In genomic region chr17:79808763-79809529, GRCh38 we compare ENCODE assay signal across 8 cellular contexts. TPM values are rescaled to one million over a fixed set of nuclear protein-coding genes. Genes with fewer than 3 reads are reported as not detected.
DNase-seq lines count a peak whose midpoint lies in the region; ATAC-seq, FAIRE-seq and TF ChIP-seq lines count a peak whose summit lies in the region.

No MANE protein-coding gene starts in this region.

- H3K27ac Mint-ChIP-seq in activated naive CD4-positive, alpha-beta T cell treated with anti-CD3 and anti-CD28 coated beads, Interleukin-2, amount 10 ng/mL, durations not matched to agents 7 days and 5 days, result peak overlapping the region; percentile 33

- WGBS in K562 (ENCODE audit: insufficient coverage, low coverage, missing lambda C conversion rate), result 51% methylated on average over 19 of the region's 20 CpGs
- WGBS in lung, 2 donors, result 16 to 18% methylated on average over 20 of the region's 20 CpGs

- no peak for TF ChIP-seq EP300 in K562 (IDR thresholded peaks at IDR 0.05; ENCODE audit: low read length)

- no peaks in the 10 kb centered on the region for H3K79me2 ChIP-seq in K562 (ENCODE audit: control insufficient read depth, insufficient read depth, low read length)

- no peaks in the 10 kb centered on the region for H4K20me1 ChIP-seq in K562 (replicated peaks; ENCODE audit: control insufficient read depth, insufficient read depth, low read length)

- no peaks in the 10 kb centered on the region for H3K9me3 Mint-ChIP-seq in activated naive CD4-positive, alpha-beta T cell treated with anti-CD3 and anti-CD28 coated beads, Interleukin-2, amount 10 ng/mL, durations not matched to agents 7 days and 5 days

- no peaks in the 10 kb centered on the region for H3K9me3 ChIP-seq in K562 (replicated peaks; ENCODE audit: control insufficient read depth, insufficient read depth, low read depth, low read length)
- H3K9me3 ChIP-seq in lung (ENCODE audit: control insufficient read depth in 2 of 2, insufficient read depth in 1 of 2, low read length in 1 of 2), result peaks cover 0 to 3% of the 10 kb centered on the region in 2 donors

- TF ChIP-seq RAD21 in K562 (CRISPR knock-in tag; conservative IDR thresholded peaks at IDR 0.05 in 1 of 2, IDR thresholded peaks at IDR 0.05 in 1 of 2), result peak; percentile 52 to 87; a peak in 3 of 4 replicates

- H3K4me1 Mint-ChIP-seq in activated naive CD4-positive, alpha-beta T cell treated with anti-CD3 and anti-CD28 coated beads, Interleukin-2, amount 10 ng/mL, durations not matched to agents 7 days and 5 days, result peaks cover 44% of the 10 kb centered on the region

- BruUV-seq in K562 (replicated peaks; lab: Mats Ljungman, UMichigan), result no TSS peak

- TF ChIP-seq POLR2A in K562 (conservative IDR thresholded peaks at IDR 0.05), result no peak

- H3K9me1 ChIP-seq in K562 (ENCODE audit: control insufficient read depth, insufficient read depth, low read length), result no peaks in the 10 kb centered on the region

- H3K4me3 Mint-ChIP-seq in activated naive CD4-positive, alpha-beta T cell treated with anti-CD3 and anti-CD28 coated beads, Interleukin-2, amount 10 ng/mL, durations not matched to agents 7 days and 5 days, result no peak overlapping the region

- intact Hi-C loops in K562 (cut with micrococcal nuclease), result loop anchor here (5.0 to 10.0 kb wide), 2 partner anchors 108 to 166 kb away; no protein-coding TSS in a partner anchor

- H3K4me3 ChIP-seq in K562 (no peak overlapping the region), lung (no peak overlapping the region), coronary artery (no peak overlapping the region)

- H3K36me3 ChIP-seq in K562 (ENCODE audit: control insufficient read depth, insufficient read depth, low read length), result no peaks in the 10 kb centered on the region
- H3K36me3 ChIP-seq in lung (ENCODE audit: control insufficient read depth in 2 of 2, insufficient read depth in 2 of 2, low read length in 2 of 2), result no peaks in the 10 kb centered on the region

- peaks cover 95% of the 10 kb centered on the region for H3K27me3 Mint-ChIP-seq in activated naive CD4-positive, alpha-beta T cell treated with anti-CD3 and anti-CD28 coated beads, Interleukin-2, amount 10 ng/mL, durations not matched to agents 7 days and 5 days

- H3K36me3 Mint-ChIP-seq in activated naive CD4-positive, alpha-beta T cell treated with anti-CD3 and anti-CD28 coated beads, Interleukin-2, amount 10 ng/mL, durations not matched to agents 7 days and 5 days, result peaks cover 3% of the 10 kb centered on the region

- FAIRE-seq in K562 (lab: Jason Lieb, UNC), result peak; percentile 85

- H3K4me1 ChIP-seq in K562 (replicated peaks in 1 of 2; ENCODE audit: control insufficient read depth in 2 of 2, insufficient read depth in 2 of 2, low read length in 2 of 2) (peaks cover 41 to 69% of the 10 kb centered on the region in 2 experiments), lung (ENCODE audit: control insufficient read depth in 2 of 2, insufficient read depth in 2 of 2, low read length in 2 of 2) (peaks cover 0 to 19% of the 10 kb centered on the region in 2 donors)

- H2AFZ ChIP-seq in K562 (ENCODE audit: low read depth, low read length), result no peak overlapping the region

- H3K9ac ChIP-seq in K562 (ENCODE audit: insufficient read depth in 1 of 2, low read depth in 2 of 2, low read length in 2 of 2), result peak overlapping the region; percentile 13 to 87; a peak in 3 of 4 replicates

- POLR2A ChIA-PET in K562 (lab: Yijun Ruan, JAX), result interaction anchor here (0.6 to 18.8 kb wide), 9 partner anchors 9 to 315 kb away, joined by 3 to 386 read pairs (median 4); partner anchors contain the start of genes CBX4 and CBX8

- TF ChIP-seq CTCF in K562 (IDR thresholded peaks at IDR 0.05 in 2 of 3, conservative IDR thresholded peaks at IDR 0.05 in 1 of 3; ENCODE audit: insufficient read depth in 2 of 3, low read depth in 1 of 3, low read length in 3 of 3), result peak; percentile 55 to 68 (median 64); a peak in 5 of 6 replicates
- no peak for TF ChIP-seq CTCF in lung (IDR thresholded peaks at IDR 0.05; ENCODE audit: control extremely low read depth, extremely low read depth)
- TF ChIP-seq CTCF in coronary artery (IDR thresholded peaks at IDR 0.05), result no peak

- H3K4me2 ChIP-seq in K562 (ENCODE audit: insufficient read depth, low read length), result no peak overlapping the region; the same call in 1 of the 2 replicates

- H3K27ac ChIP-seq in K562 (ENCODE audit: extremely low read depth, low read depth, low read length), result no peak overlapping the region
- no peak overlapping the region for H3K27ac ChIP-seq in lung (ENCODE audit: low read depth in 1 of 2, low read length in 1 of 2)
- H3K27ac ChIP-seq in coronary artery, result no peak overlapping the region

- CTCF ChIA-PET in activated naive CD4-positive, alpha-beta T cell treated with anti-CD3 and anti-CD28 coated beads, Interleukin-2, amount 10 ng/mL, durations not matched to agents 7 days and 5 days (lab: Charles Lee), result interaction anchor here (0.9 to 6.8 kb wide), 16 partner anchors 9 to 195 kb away, joined by 3 to 39 read pairs (median 8); partner anchors contain the start of gene CBX4
- CTCF ChIA-PET in K562 (lab: Yijun Ruan, JAX; ENCODE audit: low intra/inter-chr PET ratio), result interaction anchor here (1.3 kb wide), 1 partner anchor 108 kb away, joined by 5 read pairs; no protein-coding TSS in a partner anchor

- ATAC-seq in K562 (peak; percentile 24), lung (ENCODE audit: insufficient read depth, low FRiP score) (no peak), HG03175 (IDR thresholded peaks at IDR 0.05; ENCODE audit: unreplicated experiment) (no peak)

- in situ Hi-C loops in K562 (cut with MboI), result no loop called here

- DNase-seq in activated naive CD4-positive, alpha-beta T cell treated with anti-CD3 and anti-CD28 coated beads, Interleukin-2, amount 10 ng/mL, durations not matched to agents 7 days and 5 days, result peak; percentile 57
- DNase-seq in activated naive CD4-positive, alpha-beta T cell (lab: John Stamatoyannopoulos, UW), result no peak
- peak; percentile 55 for DNase-seq in NCI-H2081 treated with DMSO at 0.1 percent for 48 hours (lab: John Stamatoyannopoulos, UW)
- DNase-seq in K562 (ENCODE audit: extremely low read depth in 1 of 4, low spot score in 3 of 4), result peak in 1 of 4 experiments; percentile 64
- DNase-seq in lung (ENCODE audit: low spot score), result peak; percentile 50
- no peak for DNase-seq in coronary artery (ENCODE audit: low spot score)
- DNase-seq in superior temporal gyrus (ENCODE audit: extremely low spot score), result no peak

- no peaks in the 10 kb centered on the region for H3K27me3 ChIP-seq in K562 (ENCODE audit: control insufficient read depth in 2 of 2, insufficient read depth in 2 of 2, low read length in 2 of 2)
- peaks cover 16% of the 10 kb centered on the region for H3K27me3 ChIP-seq in lung (ENCODE audit: control insufficient read depth, insufficient read depth)

RNA-seq across cellular contexts. Expression of gene CBX8, which starts 12.1 kb away (rescaled TPM):
- total RNA-seq in K562 (2011; cell fraction: chromatin; rRNA removed; ENCODE audit: low replicate concordance), result 2.1 and 2.7 TPM in 2 replicates
- total RNA-seq in K562 (2011; cell fraction: nucleolus; rRNA removed), result 2.3 and 2.9 TPM in 2 replicates
- total RNA-seq in K562 (2011; cell fraction: nucleoplasm; rRNA removed), result 2.0 and 2.7 TPM in 2 replicates
- total RNA-seq in K562 (2014; rRNA removed) (4.9 and 7.1 TPM in 2 replicates), K562 (2014; rRNA removed; fragmentation: Illumina TruSeq; extraction: Trizol) (1.8 and 1.9 TPM in 2 replicates), K562 (2015; rRNA removed; fragmentation: Illumina TruSeq; extraction: Trizol) (6.6 and 6.7 TPM in 2 replicates), K562 (2021) (11.9 and 12.0 TPM in 2 replicates), lung (1 to 10 TPM; 4.8 to 9.3 TPM)
- polyA plus RNA-seq in K562 (2011; rRNA removed) (0.52 and 0.72 TPM in 2 replicates), K562 (2014; fragmentation: Illumina TruSeq; extraction: Trizol) (2.6 and 3.4 TPM in 2 replicates), K562 (2014; fragmentation: Nextera tagmentation; extraction: Ambion mirVana) (under 1 TPM; 0.08 to 0.21 TPM), K562 (2014; rRNA removed) (4.7 and 6.7 TPM in 2 replicates), lung (1 to 10 TPM; 5.5 TPM)
- 0.80 and 1.1 TPM in 2 replicates for polyA plus RNA-seq in K562 (2011; cell fraction: cytosol; rRNA removed)
- 2.4 and 2.6 TPM in 2 replicates for polyA plus RNA-seq in K562 (2011; cell fraction: nucleus; rRNA removed)
- 5.7 and 8.8 TPM in 2 replicates for polyA plus RNA-seq in K562 (2012)
- polyA minus RNA-seq in K562 (2011; rRNA and poly(A)+ RNA removed), result 0.45 and 0.56 TPM in 2 replicates
- polyA minus RNA-seq in K562 (2011; cell fraction: cytosol; rRNA and poly(A)+ RNA removed), result 0.86 and 2.7 TPM in 2 replicates
- polyA minus RNA-seq in K562 (2011; cell fraction: nucleus; rRNA and poly(A)+ RNA removed), result 0.67 and 2.1 TPM in 2 replicates

RNA-seq across cellular contexts. Expression of gene CBX4, which starts 30.3 kb away (rescaled TPM):
- 13.6 and 28.0 TPM in 2 replicates for total RNA-seq in K562 (2011; cell fraction: chromatin; rRNA removed; ENCODE audit: low replicate concordance)
- total RNA-seq in K562 (2011; cell fraction: nucleolus; rRNA removed), result 26.3 and 29.6 TPM in 2 replicates
- 11.0 and 15.7 TPM in 2 replicates for total RNA-seq in K562 (2011; cell fraction: nucleoplasm; rRNA removed)
- total RNA-seq in K562 (2014; rRNA removed) (42.3 and 42.4 TPM in 2 replicates), K562 (2014; rRNA removed; fragmentation: Illumina TruSeq; extraction: Trizol) (4.4 and 4.7 TPM in 2 replicates), K562 (2015; rRNA removed; fragmentation: Illumina TruSeq; extraction: Trizol) (13.5 and 14.7 TPM in 2 replicates), K562 (2021) (48.5 and 50.5 TPM in 2 replicates), lung (10 to 100 TPM; 18.2 to 32.0 TPM)
- polyA plus RNA-seq in K562 (2011; rRNA removed) (7.8 and 13.5 TPM in 2 replicates), K562 (2014; fragmentation: Illumina TruSeq; extraction: Trizol) (10.0 and 16.4 TPM in 2 replicates), K562 (2014; fragmentation: Nextera tagmentation; extraction: Ambion mirVana) (1 to 10 TPM in 1 of 2 experiments, under 1 TPM in 1; 0.98 to 1.1 TPM), K562 (2014; rRNA removed) (34.8 and 40.7 TPM in 2 replicates), lung (10 to 100 TPM; 12.8 to 16.7 TPM)
- polyA plus RNA-seq in K562 (2011; cell fraction: cytosol; rRNA removed), result 12.6 and 29.1 TPM in 2 replicates
- polyA plus RNA-seq in K562 (2011; cell fraction: nucleus; rRNA removed), result 23.9 and 38.8 TPM in 2 replicates
- 22.9 and 60.2 TPM in 2 replicates for polyA plus RNA-seq in K562 (2012)
- polyA minus RNA-seq in K562 (2011; rRNA and poly(A)+ RNA removed), result 7.2 and 7.6 TPM in 2 replicates
- 18.7 and 24.1 TPM in 2 replicates for polyA minus RNA-seq in K562 (2011; cell fraction: cytosol; rRNA and poly(A)+ RNA removed)
- polyA minus RNA-seq in K562 (2011; cell fraction: nucleus; rRNA and poly(A)+ RNA removed), result 12.4 and 16.4 TPM in 2 replicates

RNA-seq across cellular contexts. Expression of gene CBX2, which starts 31.0 kb away (rescaled TPM):
- 20.1 and 55.7 TPM in 2 replicates for total RNA-seq in K562 (2011; cell fraction: chromatin; rRNA removed; ENCODE audit: low replicate concordance)
- total RNA-seq in K562 (2011; cell fraction: nucleolus; rRNA removed), result 37.1 and 52.4 TPM in 2 replicates
- 27.8 and 34.1 TPM in 2 replicates for total RNA-seq in K562 (2011; cell fraction: nucleoplasm; rRNA removed)
- total RNA-seq in K562 (2014; rRNA removed) (18.2 and 23.6 TPM in 2 replicates), K562 (2014; rRNA removed; fragmentation: Illumina TruSeq; extraction: Trizol) (6.9 and 8.4 TPM in 2 replicates), K562 (2015; rRNA removed; fragmentation: Illumina TruSeq; extraction: Trizol) (16.5 and 18.1 TPM in 2 replicates), K562 (2021) (26.9 and 28.5 TPM in 2 replicates), lung (10 to 100 TPM in 1 of 2 donors, 1 to 10 TPM in 1; 3.8 to 13.5 TPM)
- polyA plus RNA-seq in K562 (2011; rRNA removed) (13.9 and 18.3 TPM in 2 replicates), K562 (2014; fragmentation: Illumina TruSeq; extraction: Trizol) (13.9 and 16.9 TPM in 2 replicates), K562 (2014; fragmentation: Nextera tagmentation; extraction: Ambion mirVana) (1 to 10 TPM in 1 of 2 experiments, under 1 TPM in 1; 0.66 to 1.0 TPM), K562 (2014; rRNA removed) (17.4 and 18.4 TPM in 2 replicates), lung (1 to 10 TPM; 1.4 to 2.2 TPM)
- 17.2 and 30.0 TPM in 2 replicates for polyA plus RNA-seq in K562 (2011; cell fraction: cytosol; rRNA removed)
- polyA plus RNA-seq in K562 (2011; cell fraction: nucleus; rRNA removed), result 35.0 and 55.5 TPM in 2 replicates
- 13.0 and 18.6 TPM in 2 replicates for polyA plus RNA-seq in K562 (2012)
- 10.0 and 14.9 TPM in 2 replicates for polyA minus RNA-seq in K562 (2011; rRNA and poly(A)+ RNA removed)
- polyA minus RNA-seq in K562 (2011; cell fraction: cytosol; rRNA and poly(A)+ RNA removed), result 20.6 and 24.0 TPM in 2 replicates
- polyA minus RNA-seq in K562 (2011; cell fraction: nucleus; rRNA and poly(A)+ RNA removed), result 18.0 and 19.1 TPM in 2 replicates

Comparison
In these comparisons a context has a peak if more than half of its experiments do, and no peak if none do; other contexts are left out.
1. DNase-seq: peak in activated naive CD4-positive, alpha-beta T cell treated with anti-CD3 and anti-CD28 coated beads, Interleukin-2, amount 10 ng/mL, durations not matched to agents 7 days and 5 days (single experiment), NCI-H2081 treated with DMSO at 0.1 percent for 48 hours (single experiment) and lung (single experiment); none in activated naive CD4-positive, alpha-beta T cell (0 of 4), coronary artery (single experiment) and superior temporal gyrus (single experiment).
2. CTCF ChIP-seq: peak in K562 (3 of 3); none in lung (single experiment) and coronary artery (single experiment).